In genomic region chrX:72080150-72080549, GRCh38 we compare ENCODE assay signal across 19 cellular contexts. TPM values are rescaled to one million over a fixed set of nuclear protein-coding genes. Genes with fewer than 3 reads are reported as not detected.
DNase-seq lines count a peak whose midpoint lies in the region; ATAC-seq, FAIRE-seq and TF ChIP-seq lines count a peak whose summit lies in the region.
"Had no signal": no experiment of that assay in that cellular context is flagged by ENCODE, and none has a peak within 500 bp of the region (broad histone marks: within the 10 kb centered on the region; RNA-seq: fewer than 3 reads in every experiment).

No MANE protein-coding gene starts in this region.

- H3K9me1 ChIP-seq in endothelial cell of umbilical vein (replicated peaks; ENCODE audit: control insufficient read depth, extremely low read depth, insufficient read depth, low read length): no peaks in the 10 kb centered on the region

- CTCF ChIA-PET in endothelial cell of umbilical vein (lab: Charles Lee): interaction anchor here (0.7 to 2.1 kb wide), 4 partner anchors 44 to 62 kb away, joined by 3 to 9 read pairs (median 5); no protein-coding TSS in a partner anchor

- H3K79me2 ChIP-seq in endothelial cell of umbilical vein (ENCODE audit: control insufficient read depth, insufficient read depth, low read length) (peaks cover 54% of the 10 kb centered on the region), trophoblast cell (ENCODE audit: control insufficient read depth, insufficient read depth, low read length, poor library complexity) (peaks cover 2% of the 10 kb centered on the region)

- H4K12ac ChIP-seq in trophoblast cell (ENCODE audit: low read depth, low read length): no peak overlapping the region

- H2AK5ac ChIP-seq in trophoblast cell (ENCODE audit: low read length): no peak overlapping the region

- WGBS in trophoblast cell (ENCODE audit: extremely low coverage, insufficient coverage, insufficient read length): no CpG with 5 or more reads among the region's 7 CpGs

- no TSS peak for BruUV-seq in endothelial cell of umbilical vein (replicated peaks; lab: Mats Ljungman, UMichigan)

- POLR2A ChIA-PET in endothelial cell of umbilical vein (lab: Charles Lee): no interaction called here

- H3K27ac ChIP-seq in endothelial cell of umbilical vein (ENCODE audit: insufficient read depth, low read depth, low read length) (peak overlapping the region; percentile 87), trophoblast cell (ENCODE audit: low read depth, low read length) (peak overlapping the region; percentile 63)
- H3K27ac ChIP-seq: VCaP had no signal

- H3K23ac ChIP-seq in trophoblast cell (ENCODE audit: low read length): no peak overlapping the region

- no peaks in the 10 kb centered on the region for H3K9me3 ChIP-seq in endothelial cell of umbilical vein (replicated peaks; ENCODE audit: control insufficient read depth, insufficient read depth, low read length)
- no peaks in the 10 kb centered on the region for H3K9me3 ChIP-seq in trophoblast cell (ENCODE audit: insufficient read depth, low read depth, low read length)
- H3K9me3 ChIP-seq: SK-N-SH, thyroid gland had no signal

- H2BK5ac ChIP-seq in trophoblast cell (ENCODE audit: low read depth, low read length, poor library complexity): no peak overlapping the region

- H4K8ac ChIP-seq in trophoblast cell (ENCODE audit: low read depth, low read length): no peak overlapping the region

- TF ChIP-seq CTCF in endothelial cell of umbilical vein (IDR thresholded peaks at IDR 0.05; ENCODE audit: extremely low read depth in 1 of 2, insufficient read depth in 1 of 2, low read depth in 1 of 2, low read length in 2 of 2): no peak

- peak; percentile 65 for FAIRE-seq in endothelial cell of umbilical vein (lab: Jason Lieb, UNC)

- DNase-seq in AML-193 (lab: John Stamatoyannopoulos, UW) (peak; percentile 42 to 47), MV-4-11 (lab: John Stamatoyannopoulos, UW) (peak; percentile 10), endothelial cell of umbilical vein (ENCODE audit: low read depth, low spot score) (peak; percentile 20), trophoblast cell (no peak)
- DNase-seq: activated effector memory CD4-positive, alpha-beta T cell treated with Interleukin-2 at 50 U/mL for 16 hours; amniotic stem cell; CD8-positive, alpha-beta T cell; DND-41; naive B cell; NCI-H187 treated with DMSO at 0.1 percent for 48 hours; NCI-H446 treated with DMSO at 0.1 percent for 48 hours; PC-3; SK-N-SH; thyroid gland had no signal

- H3K18ac ChIP-seq in trophoblast cell (ENCODE audit: low read length): peak overlapping the region; percentile 38

- H3K4me1 ChIP-seq in endothelial cell of umbilical vein (ENCODE audit: control insufficient read depth, extremely low read depth, insufficient read depth, low read length) (peaks cover 39% of the 10 kb centered on the region), trophoblast cell (ENCODE audit: control insufficient read depth in 1 of 2, insufficient read depth in 2 of 2, low read length in 2 of 2) (peaks cover 46 to 53% of the 10 kb centered on the region in 2 experiments)

- no peak for ATAC-seq in GM21515 (IDR thresholded peaks at IDR 0.05; ENCODE audit: unreplicated experiment)
- no peak for ATAC-seq in GM21447 (IDR thresholded peaks at IDR 0.05; ENCODE audit: unreplicated experiment)
- no peak for ATAC-seq in GM19351 (IDR thresholded peaks at IDR 0.05; ENCODE audit: unreplicated experiment)
- no peak for ATAC-seq in HG03520 (IDR thresholded peaks at IDR 0.05; ENCODE audit: unreplicated experiment)
- ATAC-seq: CD8-positive, alpha-beta T cell had no signal

- peak overlapping the region; percentile 57 for H3K4ac ChIP-seq in trophoblast cell (ENCODE audit: low read depth, low read length)

- no peaks in the 10 kb centered on the region for H4K20me1 ChIP-seq in endothelial cell of umbilical vein (replicated peaks; ENCODE audit: control insufficient read depth, extremely low read depth, insufficient read depth, low read length)

- peak; percentile 3 for TF ChIP-seq POLR2A in endothelial cell of umbilical vein (IDR thresholded peaks at IDR 0.05; ENCODE audit: low read depth, low read length)

- peak overlapping the region; percentile 87 for H4K91ac ChIP-seq in trophoblast cell (ENCODE audit: low read depth, low read length)

- intact Hi-C loops in endothelial cell of umbilical vein (cut with micrococcal nuclease): loop anchor here (1.0 to 2.0 kb wide), 2 partner anchors 15 to 46 kb away; no protein-coding TSS in a partner anchor

- H3K4me2 ChIP-seq in endothelial cell of umbilical vein (ENCODE audit: insufficient read depth, low read length) (peak overlapping the region; percentile 78), trophoblast cell (ENCODE audit: low read length) (peak overlapping the region; percentile 56)
- H3K4me2 ChIP-seq: SK-N-SH had no signal

- H3K4me3 ChIP-seq in endothelial cell of umbilical vein (replicated peaks in 1 of 3; ENCODE audit: insufficient read depth in 1 of 3, low read depth in 1 of 3, low read length in 3 of 3): peak overlapping the region; percentile 44 to 84 (median 54)
- peak overlapping the region; percentile 35 for H3K4me3 ChIP-seq in trophoblast cell (ENCODE audit: low read depth, low read length)
- H3K4me3 ChIP-seq: thyroid gland had no signal

- H3K14ac ChIP-seq in trophoblast cell (ENCODE audit: low read length): peak overlapping the region; percentile 33

- H3K9ac ChIP-seq in endothelial cell of umbilical vein (replicated peaks; ENCODE audit: extremely low read depth, insufficient read depth, low read length) (peak overlapping the region; percentile 84), trophoblast cell (ENCODE audit: low read length) (no peak overlapping the region)
- H3K9ac ChIP-seq: SK-N-SH had no signal

- dilution Hi-C loops in endothelial cell of umbilical vein (cut with MboI; ENCODE audit: extremely low pct_ligation_motif_present, low sequenced_read_pairs): no loop called here

- H3K79me1 ChIP-seq in trophoblast cell (ENCODE audit: low read length): peaks cover 37% of the 10 kb centered on the region

- H2AFZ ChIP-seq in endothelial cell of umbilical vein (ENCODE audit: low read depth, low read length) (no peak overlapping the region), trophoblast cell (ENCODE audit: insufficient read depth, low read length, poor library complexity) (no peak overlapping the region)

- H3K27me3 ChIP-seq in endothelial cell of umbilical vein (ENCODE audit: control insufficient read depth in 2 of 2, insufficient read depth in 2 of 2, low read length in 2 of 2) (no peaks in the 10 kb centered on the region), trophoblast cell (ENCODE audit: insufficient read depth, low read length) (no peaks in the 10 kb centered on the region)
- H3K27me3 ChIP-seq: thyroid gland had no signal

- H3K36me3 ChIP-seq in endothelial cell of umbilical vein (ENCODE audit: control insufficient read depth in 2 of 2, extremely low read depth in 1 of 2, insufficient read depth in 2 of 2, low read length in 2 of 2) (no peaks in the 10 kb centered on the region), trophoblast cell (ENCODE audit: control insufficient read depth in 1 of 2, insufficient read depth in 2 of 2, low read length in 2 of 2) (no peaks in the 10 kb centered on the region)
- H3K36me3 ChIP-seq: thyroid gland had no signal

- H2BK12ac ChIP-seq in trophoblast cell (ENCODE audit: low read length): peak overlapping the region; percentile 34

- peak overlapping the region; percentile 50 for H2BK120ac ChIP-seq in trophoblast cell (ENCODE audit: insufficient read depth, low read length, poor library complexity)

TF ChIP-seq in endothelial cell of umbilical vein, 7 proteins besides CTCF, POLR2A, EP300 and RAD21:
- TF ChIP-seq EZH2 (IDR thresholded peaks at IDR 0.05; ENCODE audit: borderline replicate concordance, low read depth, low read length, severe bottlenecking): no peak
- TF ChIP-seq POLR2AphosphoS5 (IDR thresholded peaks at IDR 0.05; ENCODE audit: insufficient read depth, low read depth, low read length): no peak
- no peak for TF ChIP-seq FOS (IDR thresholded peaks at IDR 0.05; ENCODE audit: borderline replicate concordance, insufficient read depth, low read length)
- no peak for TF ChIP-seq MYC (IDR thresholded peaks at IDR 0.05; ENCODE audit: low read depth, low read length)
- TF ChIP-seq GATA2 (IDR thresholded peaks at IDR 0.05; ENCODE audit: insufficient read depth, insufficient read length, low read depth, low read length): no peak
- no peak for TF ChIP-seq MAX (IDR thresholded peaks at IDR 0.05; ENCODE audit: insufficient read depth, insufficient read length)
- no peak for TF ChIP-seq JUN (IDR thresholded peaks at IDR 0.05; ENCODE audit: borderline replicate concordance, insufficient read depth, insufficient read length, low read depth)

RNA-seq across cellular contexts. Expression of gene RTL5, which starts 51.6 kb away (rescaled TPM):
- total RNA-seq in endothelial cell of umbilical vein: 1.7 and 2.1 TPM in 2 replicates
- 0.99 and 1.0 TPM in 2 replicates for polyA plus RNA-seq in endothelial cell of umbilical vein
- polyA plus RNA-seq in endothelial cell of umbilical vein (2011; cell fraction: cytosol; rRNA removed): 1.1 and 1.4 TPM in 2 replicates
- polyA plus RNA-seq in endothelial cell of umbilical vein (2011; cell fraction: nucleus; rRNA removed): 2.8 and 3.1 TPM in 2 replicates
- polyA plus RNA-seq in endothelial cell of umbilical vein (2012): 1.9 and 2.1 TPM in 2 replicates
- polyA minus RNA-seq in endothelial cell of umbilical vein: 1.2 and 1.6 TPM in 2 replicates
- not detected for polyA minus RNA-seq in endothelial cell of umbilical vein (2011; cell fraction: cytosol; rRNA and poly(A)+ RNA removed)
- 0.87 and 0.91 TPM in 2 replicates for polyA minus RNA-seq in endothelial cell of umbilical vein (2011; cell fraction: nucleus; rRNA and poly(A)+ RNA removed)
- 5.1 and 5.4 TPM in 2 replicates for polyA plus RNA-seq in trophoblast cell (2013)

Comparison
In these comparisons a context has a peak if more than half of its experiments do, and no peak if none do; other contexts are left out.
1. DNase-seq: peak in AML-193 (2 of 2), MV-4-11 (single experiment) and endothelial cell of umbilical vein (single experiment); none in trophoblast cell (0 of 2).